ENCODE assay signal across 9 cellular contexts in the genomic region with DNA sequence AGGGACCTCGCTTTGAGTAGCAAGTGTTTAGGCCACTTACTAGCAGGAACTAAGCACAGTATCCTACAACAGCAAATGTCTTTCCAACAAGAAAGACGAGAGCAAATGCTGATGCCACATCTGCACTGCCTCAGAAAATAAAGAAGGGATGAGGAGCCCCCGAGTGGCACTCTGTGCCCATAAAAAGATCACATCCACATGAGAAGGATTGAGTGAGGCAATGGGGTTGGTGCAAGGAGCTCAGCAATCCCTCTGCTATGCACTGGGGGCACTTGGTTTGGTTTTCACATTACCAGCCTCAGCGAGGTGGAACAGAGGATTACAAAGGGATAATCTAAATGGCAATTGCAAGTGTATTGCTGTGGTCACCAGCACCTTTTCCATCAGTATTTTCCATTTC.
A peak's percentile ranks its signal among the peaks of the same experiment; 100 is the strongest.
DNase-seq lines count a peak whose midpoint lies in the region; ATAC-seq lines count a peak whose summit lies in the region.
"Had no signal": no experiment of that assay in that cellular context is flagged by ENCODE, and none has a peak within 500 bp of the region (broad histone marks: within the 10 kb centered on the region; RNA-seq: fewer than 3 reads in every experiment).

No MANE protein-coding gene starts in this region.

- ATAC-seq in GM21786 (IDR thresholded peaks at IDR 0.05; ENCODE audit: unreplicated experiment) = peak; percentile 77
- ATAC-seq in activated naive CD8-positive, alpha-beta T cell treated with anti-CD3 and anti-CD28 coated beads, Interleukin-2, amount 50 U/mL, for 24 hours = no peak

- DNase-seq in D341Med (ENCODE audit: low spot score) = peak; percentile 53
- peak; percentile 85 for DNase-seq in OCI-M1 (lab: John Stamatoyannopoulos, UW)
- peak; percentile 5 for DNase-seq in glomerular endothelial cell (ENCODE audit: extremely low read depth, low read depth, low spot score)
- DNase-seq in inferior parietal cortex (ENCODE audit: extremely low spot score) = no peak
- no peak for DNase-seq in NCI-H2029 treated with DMSO at 0.1 percent for 48 hours (lab: John Stamatoyannopoulos, UW)
- no peak for DNase-seq in activated naive CD8-positive, alpha-beta T cell treated with anti-CD3 and anti-CD28 coated beads, Interleukin-2, amount 50 U/mL, for 24 hours
- DNase-seq in activated CD4-positive, alpha-beta T cell treated with anti-CD3 and anti-CD28 coated beads, Interleukin-2, amount 50 U/mL, for 48 hours = no peak

- H3K4me1 Mint-ChIP-seq in activated naive CD8-positive, alpha-beta T cell treated with anti-CD3 and anti-CD28 coated beads, Interleukin-2, amount 50 U/mL, for 24 hours = no peaks in the 10 kb centered on the region
- H3K4me1 Mint-ChIP-seq: central memory CD8-positive, alpha-beta T cell had no signal

- H3K4me3 Mint-ChIP-seq in activated naive CD8-positive, alpha-beta T cell treated with anti-CD3 and anti-CD28 coated beads, Interleukin-2, amount 50 U/mL, for 24 hours = no peak overlapping the region
- H3K4me3 Mint-ChIP-seq: central memory CD8-positive, alpha-beta T cell had no signal

- H3K9me3 Mint-ChIP-seq in activated naive CD8-positive, alpha-beta T cell treated with anti-CD3 and anti-CD28 coated beads, Interleukin-2, amount 50 U/mL, for 24 hours = no peaks in the 10 kb centered on the region

- no peak overlapping the region for H3K27ac Mint-ChIP-seq in activated naive CD8-positive, alpha-beta T cell treated with anti-CD3 and anti-CD28 coated beads, Interleukin-2, amount 50 U/mL, for 24 hours

- no peaks in the 10 kb centered on the region for H3K36me3 Mint-ChIP-seq in activated naive CD8-positive, alpha-beta T cell treated with anti-CD3 and anti-CD28 coated beads, Interleukin-2, amount 50 U/mL, for 24 hours (ENCODE audit: low read depth)

- no peaks in the 10 kb centered on the region for H3K27me3 Mint-ChIP-seq in activated naive CD8-positive, alpha-beta T cell treated with anti-CD3 and anti-CD28 coated beads, Interleukin-2, amount 50 U/mL, for 24 hours
- H3K27me3 Mint-ChIP-seq: central memory CD8-positive, alpha-beta T cell had no signal

Comparison
In these comparisons a context has a peak if more than half of its experiments do, and no peak if none do; other contexts are left out.
1. DNase-seq: peak in D341Med (single experiment), OCI-M1 (single experiment) and glomerular endothelial cell (single experiment); none in inferior parietal cortex (single experiment), NCI-H2029 treated with DMSO at 0.1 percent for 48 hours (single experiment), activated naive CD8-positive, alpha-beta T cell treated with anti-CD3 and anti-CD28 coated beads, Interleukin-2, amount 50 U/mL, for 24 hours (single experiment) and activated CD4-positive, alpha-beta T cell treated with anti-CD3 and anti-CD28 coated beads, Interleukin-2, amount 50 U/mL, for 48 hours (0 of 2).